In the genomic region with DNA sequence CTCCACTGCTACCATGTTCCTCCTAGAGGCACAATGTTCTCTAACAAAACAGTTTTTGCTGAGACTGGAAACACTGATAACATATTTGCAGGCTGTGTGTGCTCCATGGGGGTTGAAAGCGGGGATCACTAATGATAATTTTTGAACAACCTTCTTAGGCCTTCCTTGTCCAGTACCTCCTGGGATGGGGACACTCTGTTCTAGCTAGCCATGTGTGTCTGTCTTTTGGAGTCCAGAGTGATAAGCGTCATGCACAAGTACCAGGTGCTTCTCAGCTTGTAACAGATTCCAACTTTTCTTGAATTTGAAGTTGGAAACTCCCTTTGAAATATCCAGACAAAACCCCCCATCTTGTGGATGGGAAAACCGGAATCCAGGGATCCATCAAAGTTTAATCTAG, we compare ENCODE assay signal across 39 cellular contexts. TPM values are rescaled to one million over a fixed set of nuclear protein-coding genes. Genes with fewer than 3 reads are reported as not detected.
"Had no signal": no experiment of that assay in that cellular context is flagged by ENCODE, and none has a peak within 500 bp of the region (broad histone marks: within the 10 kb centered on the region; RNA-seq: fewer than 3 reads in every experiment).

No MANE protein-coding gene starts in this region.

- H3K4me3 ChIP-seq: adrenal gland, ascending aorta, body of pancreas, breast epithelium, cardiac muscle cell had no signal

- ATAC-seq: activated naive CD4-positive, alpha-beta T cell treated with anti-CD3 and anti-CD28 coated beads, Interleukin-2, amount 50 U/mL, for 72 hours; activated naive CD8-positive, alpha-beta T cell treated with anti-CD3 and anti-CD28 coated beads, Interleukin-2, amount 50 U/mL, for 24 hours; activated T-cell treated with anti-CD3 and anti-CD28 coated beads, Interleukin-2, amount 50 U/mL, for 4 hours; activated T-cell treated with anti-CD3 and anti-CD28 coated beads, Interleukin-2, amount 50 U/mL, for 72 hours; activated T-helper 17 cell treated with anti-CD3 and anti-CD28 coated beads, Interleukin-2, amount 50 U/mL, for 72 hours; body of pancreas had no signal

- H3K27me3 ChIP-seq: ascending aorta, body of pancreas, brain microvascular endothelial cell, breast epithelium, cardiac muscle cell had no signal

- FAIRE-seq: astrocyte, bronchial epithelial cell had no signal

- H3K36me3 ChIP-seq: adrenal gland, ascending aorta, brain microvascular endothelial cell, breast epithelium, cardiac muscle cell had no signal

- DNase-seq: activated effector memory CD4-positive, alpha-beta T cell treated with anti-CD3 and anti-CD28 coated beads, Interleukin-2, amount 50 U/mL, for 16 hours; activated effector memory CD4-positive, alpha-beta T cell treated with Interleukin-2 at 50 U/mL for 16 hours; activated gamma-delta T cell; activated gamma-delta T cell treated with Interleukin-2 at 50 U/mL for 16 hours; activated naive CD4-positive, alpha-beta T cell; activated naive CD4-positive, alpha-beta T cell treated with anti-CD3 and anti-CD28 coated beads for 36 hours; activated naive CD4-positive, alpha-beta T cell treated with anti-CD3 and anti-CD28 coated beads, Interleukin-2, amount 10 ng/mL, durations not matched to agents 7 days and 5 days; activated naive CD4-positive, alpha-beta T cell treated with anti-CD3 and anti-CD28 coated beads, Interleukin-2, amount 50 U/mL, for 16 hours; activated naive CD4-positive, alpha-beta T cell treated with Interleukin-2 at 50 U/mL for 16 hours; activated naive CD8-positive, alpha-beta T cell treated with anti-CD3 and anti-CD28 coated beads for 36 hours; activated naive CD8-positive, alpha-beta T cell treated with anti-CD3 and anti-CD28 coated beads, Interleukin-2, amount 10 ng/mL, durations not matched to agents 7 days and 5 days; activated naive CD8-positive, alpha-beta T cell treated with anti-CD3 and anti-CD28 coated beads, Interleukin-2, amount 50 U/mL, for 24 hours; activated T-cell treated with anti-CD3 and anti-CD28 coated beads for 4 hours; activated T-cell treated with anti-CD3 and anti-CD28 coated beads, Interleukin-2, amount 50 U/mL, for 1 hour; activated T-cell treated with anti-CD3 and anti-CD28 coated beads, Interleukin-2, amount 50 U/mL, for 24 hours; activated T-cell treated with anti-CD3 and anti-CD28 coated beads, Interleukin-2, amount 50 U/mL, for 4 hours; activated T-cell treated with anti-CD3 and anti-CD28 coated beads, Interleukin-2, amount 50 U/mL, for 48 hours; activated T-cell treated with anti-CD3 and anti-CD28 coated beads, Interleukin-2, amount 50 U/mL, for 72 hours; adrenal gland; amniotic stem cell; amygdala; anterior cingulate cortex; aorta; brain microvascular endothelial cell; caudate nucleus; central memory CD4-positive, alpha-beta T cell; cerebellar nuclear complex had no signal

- H3K4me1 ChIP-seq: adrenal gland, ascending aorta, breast epithelium had no signal

- H3K9me3 ChIP-seq: adrenal gland, ascending aorta, body of pancreas, breast epithelium had no signal

- H3K27ac ChIP-seq: adrenal gland, ascending aorta, body of pancreas, brain microvascular endothelial cell, breast epithelium, cardiac muscle cell had no signal

RNA-seq across cellular contexts. Expression of gene PI3, which starts 15.2 kb away (rescaled TPM):
- total RNA-seq: activated naive CD4-positive, alpha-beta T cell treated with anti-CD3 and anti-CD28 coated beads for 36 hours; activated naive CD4-positive, alpha-beta T cell treated with anti-CD3 and anti-CD28 coated beads, Interleukin-2, amount 50 U/mL, for 72 hours; activated naive CD8-positive, alpha-beta T cell treated with anti-CD3 and anti-CD28 coated beads for 36 hours; activated naive CD8-positive, alpha-beta T cell treated with anti-CD3 and anti-CD28 coated beads, Interleukin-2, amount 10 ng/mL, durations not matched to agents 7 days and 5 days; activated T-cell treated with anti-CD3 and anti-CD28 coated beads, Interleukin-2, amount 50 U/mL, for 72 hours; activated T-helper 1 cell treated with anti-CD3 and anti-CD28 coated beads, Interleukin-12 subunit alpha, Interleukin-12 subunit beta, Interleukin-2, Interleukin-4 antibody, amounts not matched to agents 30 ng/mL and 10 ng/mL and 1 ng/mL, durations not matched to agents 14 hours and 24 hours and 36 hours; activated T-helper 17 cell treated with anti-CD3 and anti-CD28 coated beads, Interleukin-2, amount 50 U/mL, for 72 hours; activated T-helper 2 cell treated with anti-CD3 and anti-CD28 coated beads, Interferon-gamma antibody, Interleukin-2, Interleukin-4, amounts not matched to agents 10 μg/mL and 5 μg/mL and 100 μg/mL, durations not matched to agents 14 hours and 24 hours and 36 hours; adrenal gland; ascending aorta; astrocyte; body of pancreas; cardiac muscle cell; cerebellum had no signal

RNA-seq across cellular contexts. Expression of gene SEMG1, which starts 17.0 kb away (rescaled TPM):
- total RNA-seq: activated naive CD4-positive, alpha-beta T cell treated with anti-CD3 and anti-CD28 coated beads for 36 hours; activated naive CD4-positive, alpha-beta T cell treated with anti-CD3 and anti-CD28 coated beads, Interleukin-2, amount 50 U/mL, for 72 hours; activated naive CD8-positive, alpha-beta T cell treated with anti-CD3 and anti-CD28 coated beads for 36 hours; activated naive CD8-positive, alpha-beta T cell treated with anti-CD3 and anti-CD28 coated beads, Interleukin-2, amount 10 ng/mL, durations not matched to agents 7 days and 5 days; activated T-cell treated with anti-CD3 and anti-CD28 coated beads, Interleukin-2, amount 50 U/mL, for 4 hours; activated T-cell treated with anti-CD3 and anti-CD28 coated beads, Interleukin-2, amount 50 U/mL, for 72 hours; activated T-helper 1 cell treated with anti-CD3 and anti-CD28 coated beads, Interleukin-12 subunit alpha, Interleukin-12 subunit beta, Interleukin-2, Interleukin-4 antibody, amounts not matched to agents 30 ng/mL and 10 ng/mL and 1 ng/mL, durations not matched to agents 14 hours and 24 hours and 36 hours; activated T-helper 17 cell treated with anti-CD3 and anti-CD28 coated beads, Interleukin-2, amount 50 U/mL, for 72 hours; activated T-helper 2 cell treated with anti-CD3 and anti-CD28 coated beads, Interferon-gamma antibody, Interleukin-2, Interleukin-4, amounts not matched to agents 10 μg/mL and 5 μg/mL and 100 μg/mL, durations not matched to agents 14 hours and 24 hours and 36 hours; adrenal gland; aorta; ascending aorta; astrocyte; body of pancreas; bronchial epithelial cell; cardiac muscle cell; cardiac septum; cerebellum had no signal

RNA-seq across cellular contexts. Expression of gene SEMG2, which starts 31.3 kb away (rescaled TPM):
- total RNA-seq: activated naive CD4-positive, alpha-beta T cell treated with anti-CD3 and anti-CD28 coated beads for 36 hours; activated naive CD4-positive, alpha-beta T cell treated with anti-CD3 and anti-CD28 coated beads, Interleukin-2, amount 50 U/mL, for 72 hours; activated naive CD8-positive, alpha-beta T cell treated with anti-CD3 and anti-CD28 coated beads for 36 hours; activated naive CD8-positive, alpha-beta T cell treated with anti-CD3 and anti-CD28 coated beads, Interleukin-2, amount 10 ng/mL, durations not matched to agents 7 days and 5 days; activated T-cell treated with anti-CD3 and anti-CD28 coated beads, Interleukin-2, amount 50 U/mL, for 4 hours; activated T-cell treated with anti-CD3 and anti-CD28 coated beads, Interleukin-2, amount 50 U/mL, for 72 hours; activated T-helper 1 cell treated with anti-CD3 and anti-CD28 coated beads, Interleukin-12 subunit alpha, Interleukin-12 subunit beta, Interleukin-2, Interleukin-4 antibody, amounts not matched to agents 30 ng/mL and 10 ng/mL and 1 ng/mL, durations not matched to agents 14 hours and 24 hours and 36 hours; activated T-helper 17 cell treated with anti-CD3 and anti-CD28 coated beads, Interleukin-2, amount 50 U/mL, for 72 hours; activated T-helper 2 cell treated with anti-CD3 and anti-CD28 coated beads, Interferon-gamma antibody, Interleukin-2, Interleukin-4, amounts not matched to agents 10 μg/mL and 5 μg/mL and 100 μg/mL, durations not matched to agents 14 hours and 24 hours and 36 hours; adrenal gland; aorta; ascending aorta; astrocyte; body of pancreas; bronchial epithelial cell; cardiac muscle cell; cardiac septum; cerebellum had no signal
